ENCODE assay signal across 19 cellular contexts in genomic region chr18:57655740-57656139, GRCh38.
"Had no signal": no experiment of that assay in that cellular context is flagged by ENCODE, and none has a peak within 500 bp of the region (broad histone marks: within the 10 kb centered on the region; RNA-seq: fewer than 3 reads in every experiment).

No MANE protein-coding gene starts in this region.

- FAIRE-seq: endometrium had no signal

- H3K27me3 ChIP-seq: ascending aorta, gastroesophageal sphincter, heart left ventricle, left lung, testis had no signal

- H3K27ac ChIP-seq: gastroesophageal sphincter, heart left ventricle, left lung, testis had no signal

- H3K4me3 ChIP-seq: ascending aorta, gastroesophageal sphincter, heart left ventricle, left lung, testis had no signal

- DNase-seq: activated CD4-positive, alpha-beta T cell treated with anti-CD3 and anti-CD28 coated beads for 1 hour; activated CD8-positive, alpha-beta memory T cell treated with anti-CD3 and anti-CD28 coated beads for 24 hours; activated CD8-positive, alpha-beta memory T cell treated with anti-CD3 and anti-CD28 coated beads, Interleukin-2, amount 50 U/mL, for 48 hours; activated effector memory CD4-positive, alpha-beta T cell treated with Interleukin-2 at 50 U/mL for 16 hours; activated naive CD4-positive, alpha-beta T cell treated with anti-CD3 and anti-CD28 coated beads, Interleukin-2, amount 50 U/mL, for 16 hours; activated T-cell treated with anti-CD3 and anti-CD28 coated beads, Interleukin-2, amount 50 U/mL, for 48 hours; cortex of kidney; heart left ventricle; left lung; midbrain; nucleus accumbens; stimulated activated CD4-positive, alpha-beta T cell treated with anti-CD3 and anti-CD28 coated beads, Interleukin-4, amount 100 ng/mL, for 24 hours; testis had no signal

- H3K9me3 ChIP-seq: testis had no signal

- ATAC-seq: esophagus mucosa; gastroesophageal sphincter; heart left ventricle; left lung; sciatic nerve; stimulated activated effector memory CD8-positive, alpha-beta T cell treated with anti-CD3 and anti-CD28 coated beads, Interleukin-12 subunit alpha, Interleukin-12 subunit beta, amount 100 ng/mL, for 72 hours had no signal

- H3K4me1 ChIP-seq: testis had no signal
